In genomic region chr17:81386646-81387234, GRCh38 we compare ENCODE assay signal across 1 cellular context.
TF ChIP-seq lines count a peak whose summit lies in the region.

No MANE protein-coding gene starts in this region.

TF ChIP-seq in HepG2, 621 proteins besides CTCF, POLR2A, EP300 and RAD21 (continued from another document and continues in another):
- no peak for TF ChIP-seq CENPBD1 (CRISPR knock-in tag; IDR thresholded peaks at IDR 0.05; ENCODE audit: borderline replicate concordance, low read depth)
- TF ChIP-seq ATF6 (CRISPR knock-in tag; conservative IDR thresholded peaks at IDR 0.05): no peak
- no peak for TF ChIP-seq NR0B2 (CRISPR knock-in tag; IDR thresholded peaks at IDR 0.05)
- no peak for TF ChIP-seq ZNF773 (CRISPR knock-in tag; IDR thresholded peaks at IDR 0.05; ENCODE audit: borderline replicate concordance)
- TF ChIP-seq ZNF564 (CRISPR knock-in tag; IDR thresholded peaks at IDR 0.05): no peak; the same call in 1 of the 2 replicates
- no peak for TF ChIP-seq HMGA1 (CRISPR knock-in tag; conservative IDR thresholded peaks at IDR 0.05)
- no peak for TF ChIP-seq ZNF557 (CRISPR knock-in tag; IDR thresholded peaks at IDR 0.05)
- no peak for TF ChIP-seq IKZF4 (CRISPR knock-in tag; IDR thresholded peaks at IDR 0.05; ENCODE audit: borderline replicate concordance, low read depth, not compliant biosample characterization)
- TF ChIP-seq SP2 (CRISPR knock-in tag; IDR thresholded peaks at IDR 0.05): no peak; the same call in 1 of the 2 replicates
- TF ChIP-seq SMARCC2 (IDR thresholded peaks at IDR 0.05): no peak
- TF ChIP-seq ZNF230 (CRISPR knock-in tag; IDR thresholded peaks at IDR 0.05): no peak
- TF ChIP-seq TFE3 (CRISPR knock-in tag; IDR thresholded peaks at IDR 0.05): no peak
- TF ChIP-seq E2F2 (CRISPR knock-in tag; IDR thresholded peaks at IDR 0.05; ENCODE audit: borderline replicate concordance): no peak
- no peak for TF ChIP-seq KAT2B (IDR thresholded peaks at IDR 0.05; ENCODE audit: borderline replicate concordance, low read depth, low read length)
- no peak for TF ChIP-seq ZNF644 (CRISPR knock-in tag; IDR thresholded peaks at IDR 0.05; ENCODE audit: low read depth)
- TF ChIP-seq MAZ (IDR thresholded peaks at IDR 0.05; ENCODE audit: borderline replicate concordance, low read depth, low read length): no peak
- TF ChIP-seq MAZ (CRISPR knock-in tag; IDR thresholded peaks at IDR 0.05; ENCODE audit: low read depth): no peak; the same call in none of the 2 replicates
- TF ChIP-seq TP53 (CRISPR knock-in tag; conservative IDR thresholded peaks at IDR 0.05): no peak
- TF ChIP-seq DNMT1 (CRISPR knock-in tag; IDR thresholded peaks at IDR 0.05): no peak
- no peak for TF ChIP-seq GPBP1L1 (CRISPR knock-in tag; IDR thresholded peaks at IDR 0.05)
- no peak; the same call in 1 of the 2 replicates for TF ChIP-seq ZNF788 (CRISPR knock-in tag; IDR thresholded peaks at IDR 0.05; ENCODE audit: borderline replicate concordance)
- peak; percentile 34; the same call in 1 of the 2 replicates for TF ChIP-seq SP5 (CRISPR knock-in tag; IDR thresholded peaks at IDR 0.05; ENCODE audit: borderline replicate concordance, low read depth)
- TF ChIP-seq ZNF781 (CRISPR knock-in tag; IDR thresholded peaks at IDR 0.05; ENCODE audit: borderline replicate concordance, not compliant biosample characterization): no peak
- no peak for TF ChIP-seq GATAD1 (CRISPR knock-in tag; IDR thresholded peaks at IDR 0.05)
- TF ChIP-seq ZBTB14 (CRISPR knock-in tag; IDR thresholded peaks at IDR 0.05): 0 out of 2 replicates have a peak, but pooled peaks have one; percentile 55
- peak; percentile 57; the same call in 1 of the 2 replicates for TF ChIP-seq SKIL (CRISPR knock-in tag; IDR thresholded peaks at IDR 0.05; ENCODE audit: borderline replicate concordance)
- no peak for TF ChIP-seq XRCC5 (optimal IDR thresholded peaks at IDR 0.05; ENCODE audit: low read length)
- no peak for TF ChIP-seq TGIF2 (CRISPR knock-in tag; IDR thresholded peaks at IDR 0.05)
- TF ChIP-seq PHF5A (CRISPR knock-in tag; IDR thresholded peaks at IDR 0.05; ENCODE audit: low read depth, unreplicated experiment): no peak
- no peak for TF ChIP-seq RBAK (CRISPR knock-in tag; IDR thresholded peaks at IDR 0.05)
- no peak for TF ChIP-seq ZIK1 (CRISPR knock-in tag; IDR thresholded peaks at IDR 0.05; ENCODE audit: borderline replicate concordance, low read depth)
- TF ChIP-seq PHB2 (IDR thresholded peaks at IDR 0.05; ENCODE audit: partially characterized antibody): no peak
- TF ChIP-seq KLF13 (CRISPR knock-in tag; IDR thresholded peaks at IDR 0.05): no peak
- TF ChIP-seq GRHL1 (CRISPR knock-in tag; conservative IDR thresholded peaks at IDR 0.05): no peak
- TF ChIP-seq NKX3-1 (CRISPR knock-in tag; IDR thresholded peaks at IDR 0.05): no peak
- TF ChIP-seq ZNF460 (CRISPR knock-in tag; IDR thresholded peaks at IDR 0.05; ENCODE audit: borderline replicate concordance): no peak
- TF ChIP-seq PRDM15 (CRISPR knock-in tag; IDR thresholded peaks at IDR 0.05): no peak
- TF ChIP-seq EEA1 (CRISPR knock-in tag; IDR thresholded peaks at IDR 0.05; ENCODE audit: borderline replicate concordance): peak; percentile 89; the same call in 1 of the 2 replicates
- TF ChIP-seq FOXK2 (IDR thresholded peaks at IDR 0.05): no peak
- no peak for TF ChIP-seq FOXA3 (CRISPR knock-in tag; IDR thresholded peaks at IDR 0.05)
- TF ChIP-seq THAP7 (CRISPR knock-in tag; IDR thresholded peaks at IDR 0.05): no peak
- TF ChIP-seq ZSCAN30 (CRISPR knock-in tag; IDR thresholded peaks at IDR 0.05): no peak
